Comparison of ENCODE assay signal across 11 cellular contexts in genomic region chr20:35568645-35569044, GRCh38. TPM values are rescaled to one million over a fixed set of nuclear protein-coding genes. Genes with fewer than 3 reads are reported as not detected.
DNase-seq lines count a peak whose midpoint lies in the region; ATAC-seq, FAIRE-seq and TF ChIP-seq lines count a peak whose summit lies in the region.
"Had no signal": no experiment of that assay in that cellular context is flagged by ENCODE, and none has a peak within 500 bp of the region (broad histone marks: within the 10 kb centered on the region; RNA-seq: fewer than 3 reads in every experiment).

No MANE protein-coding gene starts in this region.

- H4K20me1 ChIP-seq in Karpas-422 (ENCODE audit: insufficient read depth, low read depth, low read length) (no peaks in the 10 kb centered on the region), K562 (replicated peaks; ENCODE audit: control insufficient read depth, insufficient read depth, low read length) (no peaks in the 10 kb centered on the region)
- H4K20me1 ChIP-seq: BLaER1 had no signal

- intact Hi-C loops in K562 (cut with micrococcal nuclease): no loop called here

- no TSS peak for BruUV-seq in K562 (replicated peaks; lab: Mats Ljungman, UMichigan)

- peaks cover 13% of the 10 kb centered on the region for H3K9me3 Mint-ChIP-seq in nephron progenitor cell

- H3K9me1 ChIP-seq in K562 (ENCODE audit: control insufficient read depth, insufficient read depth, low read length): no peaks in the 10 kb centered on the region

- DNase-seq in NCI-H510A treated with DMSO at 0.1 percent for 48 hours (lab: John Stamatoyannopoulos, UW) (peak; percentile 22), NCI-H510A (lab: John Stamatoyannopoulos, UW) (no peak), Karpas-422 (peak; percentile 67), K562 (ENCODE audit: extremely low read depth in 1 of 4, low spot score in 3 of 4) (peak; percentile 25 to 47 (median 36)), nephron progenitor cell (no peak), NCI-H2227 treated with DMSO at 0.1 percent for 48 hours (lab: John Stamatoyannopoulos, UW) (no peak), GM20000 (ENCODE audit: low spot score) (no peak), activated gamma-delta T cell treated with Interleukin-2 at 50 U/mL for 16 hours (no peak)
- DNase-seq: NCI-H1694 treated with DMSO at 0.1 percent for 48 hours had no signal

- no peak for TF ChIP-seq POLR2A in K562 (conservative IDR thresholded peaks at IDR 0.05)

- no peaks in the 10 kb centered on the region for H3K9me3 ChIP-seq in Karpas-422 (ENCODE audit: low read length)
- no peaks in the 10 kb centered on the region for H3K9me3 ChIP-seq in K562 (replicated peaks; ENCODE audit: control insufficient read depth, insufficient read depth, low read depth, low read length)
- H3K9me3 ChIP-seq: vagina had no signal

- H3K9ac ChIP-seq in Karpas-422 (ENCODE audit: low read length): no peak overlapping the region
- no peak overlapping the region for H3K9ac ChIP-seq in K562 (ENCODE audit: insufficient read depth in 1 of 2, low read depth in 2 of 2, low read length in 2 of 2)
- H3K9ac ChIP-seq: BLaER1 had no signal

- H2AFZ ChIP-seq in Karpas-422 (ENCODE audit: low read length): no peak overlapping the region
- H2AFZ ChIP-seq in K562 (ENCODE audit: low read depth, low read length): no peak overlapping the region

- H3K27me3 Mint-ChIP-seq in nephron progenitor cell (ENCODE audit: low read depth, poor library complexity): peaks cover 8% of the 10 kb centered on the region

- H3K27me3 ChIP-seq in Karpas-422 (ENCODE audit: low read length) (no peaks in the 10 kb centered on the region), K562 (ENCODE audit: control insufficient read depth in 2 of 2, insufficient read depth in 2 of 2, low read length in 2 of 2) (peaks cover 2 to 12% of the 10 kb centered on the region in 2 experiments; a peak in 4 of 5 replicates)
- H3K27me3 ChIP-seq: BLaER1, vagina had no signal

- no peaks in the 10 kb centered on the region for H3K4me1 Mint-ChIP-seq in nephron progenitor cell

- CTCF ChIA-PET in K562 (lab: Yijun Ruan, JAX; ENCODE audit: low intra/inter-chr PET ratio): interaction anchor here (0.6 kb wide), 1 partner anchor 144 kb away, joined by 7 read pairs; no protein-coding TSS in a partner anchor

- H3K27ac ChIP-seq in Karpas-422 (ENCODE audit: low read length) (no peak overlapping the region), K562 (ENCODE audit: extremely low read depth, low read depth, low read length) (no peak overlapping the region)
- H3K27ac ChIP-seq: BLaER1, vagina had no signal

- H3K4me2 ChIP-seq in Karpas-422 (ENCODE audit: low read depth, low read length, poor library complexity, severe bottlenecking) (no peak overlapping the region), K562 (ENCODE audit: insufficient read depth, low read length) (no peak overlapping the region)

- FAIRE-seq in K562 (lab: Jason Lieb, UNC): peak; percentile 61

- H3K27ac Mint-ChIP-seq in nephron progenitor cell: no peak overlapping the region

- POLR2A ChIA-PET in K562 (lab: Yijun Ruan, JAX): interaction anchor here (1.0 kb wide), 1 partner anchor 10 kb away, joined by 3 read pairs; no protein-coding TSS in a partner anchor

- TF ChIP-seq RAD21 in K562 (CRISPR knock-in tag; conservative IDR thresholded peaks at IDR 0.05 in 1 of 2, IDR thresholded peaks at IDR 0.05 in 1 of 2): peak in 1 of 2 experiments; percentile 17; a peak in 1 of 4 replicates

- H3K36me3 ChIP-seq in Karpas-422 (ENCODE audit: insufficient read depth, low read length) (no peaks in the 10 kb centered on the region), K562 (ENCODE audit: control insufficient read depth, insufficient read depth, low read length) (no peaks in the 10 kb centered on the region)
- H3K36me3 ChIP-seq: vagina had no signal

- H3K9me2 ChIP-seq in Karpas-422 (replicated peaks; ENCODE audit: insufficient read depth, low read length): no peaks in the 10 kb centered on the region

- H3K4me3 ChIP-seq in Karpas-422 (ENCODE audit: low read length) (no peak overlapping the region), K562 (no peak overlapping the region)
- H3K4me3 ChIP-seq: BLaER1, vagina had no signal

- H3K79me2 ChIP-seq in Karpas-422 (ENCODE audit: low read length) (no peaks in the 10 kb centered on the region), K562 (ENCODE audit: control insufficient read depth, insufficient read depth, low read length) (no peaks in the 10 kb centered on the region)

- H3K4me1 ChIP-seq in Karpas-422 (ENCODE audit: low read length) (no peaks in the 10 kb centered on the region), K562 (replicated peaks in 1 of 2; ENCODE audit: control insufficient read depth in 2 of 2, insufficient read depth in 2 of 2, low read length in 2 of 2) (peaks cover 0 to 3% of the 10 kb centered on the region in 2 experiments; a peak in 1 of 5 replicates)
- H3K4me1 ChIP-seq: vagina had no signal

- no peak for TF ChIP-seq EP300 in K562 (IDR thresholded peaks at IDR 0.05; ENCODE audit: low read length)

- in situ Hi-C loops in K562 (cut with MboI): no loop called here

- H3K36me3 Mint-ChIP-seq in nephron progenitor cell (ENCODE audit: low read depth): peaks cover 25% of the 10 kb centered on the region

- ATAC-seq in K562: peak; percentile 90

- TF ChIP-seq CTCF in K562 (IDR thresholded peaks at IDR 0.05 in 2 of 3, conservative IDR thresholded peaks at IDR 0.05 in 1 of 3; ENCODE audit: insufficient read depth in 2 of 3, low read depth in 1 of 3, low read length in 3 of 3): peak; percentile 36 to 55 (median 49); a peak in 5 of 6 replicates
- TF ChIP-seq CTCF in nephron progenitor cell (IDR thresholded peaks at IDR 0.05): peak; percentile 10
- no peak for TF ChIP-seq CTCF in GM20000 (IDR thresholded peaks at IDR 0.05; ENCODE audit: extremely low read depth, missing control alignments)

- WGBS in K562 (ENCODE audit: insufficient coverage, low coverage, missing lambda C conversion rate): 0% methylated on average over 2 of the region's 2 CpGs

- H3K4me3 Mint-ChIP-seq in nephron progenitor cell: no peak overlapping the region

RNA-seq across cellular contexts. Expression of gene ERGIC3, which starts 26.8 kb away (rescaled TPM):
- 242 and 305 TPM in 2 replicates for total RNA-seq in Karpas-422 (2014; rRNA removed; shearing (Covaris generic); ENCODE audit: low replicate concordance)
- total RNA-seq in K562 (2011; cell fraction: chromatin; rRNA removed; ENCODE audit: low replicate concordance): 211 and 424 TPM in 2 replicates
- total RNA-seq in K562 (2011; cell fraction: nucleolus; rRNA removed): 454 and 514 TPM in 2 replicates
- total RNA-seq in K562 (2011; cell fraction: nucleoplasm; rRNA removed): 377 and 412 TPM in 2 replicates
- 121 and 137 TPM in 2 replicates for total RNA-seq in K562 (2014; rRNA removed)
- 117 and 147 TPM in 2 replicates for total RNA-seq in K562 (2014; rRNA removed; fragmentation: Illumina TruSeq; extraction: Trizol)
- total RNA-seq in K562 (2015; rRNA removed; fragmentation: Illumina TruSeq; extraction: Trizol): 155 and 160 TPM in 2 replicates
- total RNA-seq in K562 (2021): 176 and 184 TPM in 2 replicates
- 261 and 327 TPM in 2 replicates for polyA plus RNA-seq in K562 (2011; rRNA removed)
- 343 and 366 TPM in 2 replicates for polyA plus RNA-seq in K562 (2011; cell fraction: cytosol; rRNA removed)
- 397 and 401 TPM in 2 replicates for polyA plus RNA-seq in K562 (2011; cell fraction: nucleus; rRNA removed)
- 276 and 358 TPM in 2 replicates for polyA plus RNA-seq in K562 (2012)
- 201 and 212 TPM in 2 replicates for polyA plus RNA-seq in K562 (2014; fragmentation: Illumina TruSeq; extraction: Trizol)
- 100 to 1,000 TPM; 243 to 278 TPM for polyA plus RNA-seq in K562 (2014; fragmentation: Nextera tagmentation; extraction: Ambion mirVana)
- 153 TPM in 2 replicates for polyA plus RNA-seq in K562 (2014; rRNA removed)
- polyA minus RNA-seq in K562 (2011; rRNA and poly(A)+ RNA removed): 239 and 263 TPM in 2 replicates
- 86.8 and 91.6 TPM in 2 replicates for polyA minus RNA-seq in K562 (2011; cell fraction: cytosol; rRNA and poly(A)+ RNA removed)
- 43.9 and 62.1 TPM in 2 replicates for polyA minus RNA-seq in K562 (2011; cell fraction: nucleus; rRNA and poly(A)+ RNA removed)

RNA-seq across cellular contexts. Expression of gene C20orf173, which starts 39.2 kb away (rescaled TPM):
- not detected in 2 replicates for total RNA-seq in Karpas-422 (2014; rRNA removed; shearing (Covaris generic); ENCODE audit: low replicate concordance)
- total RNA-seq in K562 (2011; cell fraction: chromatin; rRNA removed; ENCODE audit: low replicate concordance): not detected in 2 replicates
- total RNA-seq in K562 (2011; cell fraction: nucleolus; rRNA removed): not detected in 2 replicates
- not detected in 2 replicates for total RNA-seq in K562 (2011; cell fraction: nucleoplasm; rRNA removed)
- total RNA-seq in K562 (2014; rRNA removed) (not detected in 2 replicates), K562 (2014; rRNA removed; fragmentation: Illumina TruSeq; extraction: Trizol) (not detected in 2 replicates), K562 (2015; rRNA removed; fragmentation: Illumina TruSeq; extraction: Trizol) (not detected in 2 replicates), K562 (2021) (not detected in 2 replicates)
- polyA plus RNA-seq in K562 (2011; rRNA removed) (not detected in 2 replicates), K562 (2014; fragmentation: Illumina TruSeq; extraction: Trizol) (not detected in 2 replicates), K562 (2014; fragmentation: Nextera tagmentation; extraction: Ambion mirVana) (not detected), K562 (2014; rRNA removed) (not detected in 2 replicates)
- polyA plus RNA-seq in K562 (2011; cell fraction: cytosol; rRNA removed): not detected in 2 replicates
- polyA plus RNA-seq in K562 (2011; cell fraction: nucleus; rRNA removed): not detected in 2 replicates
- not detected in 2 replicates for polyA plus RNA-seq in K562 (2012)
- polyA minus RNA-seq in K562 (2011; rRNA and poly(A)+ RNA removed): not detected in 2 replicates
- polyA minus RNA-seq in K562 (2011; cell fraction: cytosol; rRNA and poly(A)+ RNA removed): not detected in 2 replicates
- polyA minus RNA-seq in K562 (2011; cell fraction: nucleus; rRNA and poly(A)+ RNA removed): not detected in 2 replicates
- total RNA-seq: vagina had no signal

RNA-seq across cellular contexts. Expression of gene SPAG4, which starts 47.0 kb away (rescaled TPM):
- total RNA-seq in Karpas-422 (2014; rRNA removed; shearing (Covaris generic); ENCODE audit: low replicate concordance): 6.4 and 11.1 TPM in 2 replicates
- total RNA-seq in K562 (2011; cell fraction: chromatin; rRNA removed; ENCODE audit: low replicate concordance): 15.2 and 38.2 TPM in 2 replicates
- 39.1 and 46.2 TPM in 2 replicates for total RNA-seq in K562 (2011; cell fraction: nucleolus; rRNA removed)
- total RNA-seq in K562 (2011; cell fraction: nucleoplasm; rRNA removed): 21.6 and 29.9 TPM in 2 replicates
- total RNA-seq in K562 (2014; rRNA removed) (5.3 and 6.4 TPM in 2 replicates), K562 (2014; rRNA removed; fragmentation: Illumina TruSeq; extraction: Trizol) (2.0 and 2.8 TPM in 2 replicates), K562 (2015; rRNA removed; fragmentation: Illumina TruSeq; extraction: Trizol) (1.5 and 3.4 TPM in 2 replicates), K562 (2021) (7.2 and 9.6 TPM in 2 replicates)
- polyA plus RNA-seq in K562 (2011; rRNA removed) (11.4 and 12.2 TPM in 2 replicates), K562 (2014; fragmentation: Illumina TruSeq; extraction: Trizol) (3.0 and 3.6 TPM in 2 replicates), K562 (2014; fragmentation: Nextera tagmentation; extraction: Ambion mirVana) (1 to 10 TPM; 1.6 to 4.6 TPM), K562 (2014; rRNA removed) (6.8 and 8.4 TPM in 2 replicates)
- polyA plus RNA-seq in K562 (2011; cell fraction: cytosol; rRNA removed): 16.4 and 27.9 TPM in 2 replicates
- 79.8 and 97.3 TPM in 2 replicates for polyA plus RNA-seq in K562 (2011; cell fraction: nucleus; rRNA removed)
- polyA plus RNA-seq in K562 (2012): 9.4 and 16.3 TPM in 2 replicates
- 1.6 and 3.6 TPM in 2 replicates for polyA minus RNA-seq in K562 (2011; rRNA and poly(A)+ RNA removed)
- polyA minus RNA-seq in K562 (2011; cell fraction: cytosol; rRNA and poly(A)+ RNA removed): 4.5 and 7.3 TPM in 2 replicates
- 11.2 and 12.4 TPM in 2 replicates for polyA minus RNA-seq in K562 (2011; cell fraction: nucleus; rRNA and poly(A)+ RNA removed)

Comparison
In these comparisons a context has a peak if more than half of its experiments do, and no peak if none do; other contexts are left out.
1. DNase-seq: peak in NCI-H510A treated with DMSO at 0.1 percent for 48 hours (single experiment), Karpas-422 (single experiment) and K562 (4 of 4); none in NCI-H510A (single experiment), nephron progenitor cell (single experiment), NCI-H2227 treated with DMSO at 0.1 percent for 48 hours (single experiment), GM20000 (single experiment) and activated gamma-delta T cell treated with Interleukin-2 at 50 U/mL for 16 hours (single experiment).